Comparison of ENCODE assay signal across 8 cellular contexts in the genomic region with DNA sequence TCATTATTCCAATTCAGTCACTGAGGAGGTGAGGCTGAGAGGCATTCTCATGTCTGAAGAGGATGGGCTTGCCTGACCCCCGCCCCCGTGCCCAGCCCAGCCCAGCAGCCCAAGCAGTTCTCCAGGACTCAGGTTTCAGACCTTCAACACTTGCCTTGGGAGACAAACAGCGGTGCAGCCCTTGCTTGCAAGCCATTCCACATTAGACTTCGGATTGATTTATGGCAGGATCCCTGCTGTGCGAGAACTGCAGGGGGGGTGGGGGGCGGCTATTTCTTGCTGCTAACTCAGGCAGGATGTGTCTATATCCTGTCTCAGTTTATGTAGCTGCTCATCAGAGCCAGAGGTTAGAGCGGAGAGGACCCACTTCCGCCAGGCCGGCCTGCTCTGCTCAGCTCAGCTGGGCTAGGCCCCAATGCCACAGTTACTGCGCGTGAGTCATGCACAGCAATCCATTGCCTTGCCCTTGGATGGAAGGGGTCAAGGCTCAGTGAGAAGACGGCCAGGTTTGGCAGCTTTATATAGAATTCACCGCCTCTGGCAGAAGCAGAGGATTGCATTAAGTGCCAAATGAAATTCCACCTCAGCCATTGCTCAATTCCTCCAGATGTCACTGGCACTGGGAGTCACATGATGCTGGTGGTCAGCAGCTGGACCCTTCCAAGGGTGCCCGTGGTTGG. TPM values are rescaled to one million over a fixed set of nuclear protein-coding genes. Genes with fewer than 3 reads are reported as not detected.
A peak's percentile ranks its signal among the peaks of the same experiment; 100 is the strongest.
DNase-seq lines count a peak whose midpoint lies in the region; ATAC-seq and TF ChIP-seq lines count a peak whose summit lies in the region.

No MANE protein-coding gene starts in this region.

- H3K27ac ChIP-seq in esophagus muscularis mucosa (replicated peaks in 1 of 4) (peak overlapping the region; percentile 94 to 99 (median 96)), thoracic aorta (peak overlapping the region; percentile 91 to 98)

- no peaks in the 10 kb centered on the region for H3K9me3 Mint-ChIP-seq in nephron progenitor cell

- peak; percentile 26 for TF ChIP-seq EP300 in esophagus muscularis mucosa (IDR thresholded peaks at IDR 0.05)

- H3K4me3 ChIP-seq in esophagus muscularis mucosa, result peak overlapping the region; percentile 69 to 90 (median 79)
- peak overlapping the region; percentile 82 for H3K4me3 ChIP-seq in thoracic aorta

- H3K9me3 ChIP-seq in esophagus muscularis mucosa (no peaks in the 10 kb centered on the region), thoracic aorta (no peaks in the 10 kb centered on the region)

- H3K4me1 ChIP-seq in esophagus muscularis mucosa, result peaks cover 73 to 79% (median 74%) of the 10 kb centered on the region in 4 donors
- H3K4me1 ChIP-seq in thoracic aorta (ENCODE audit: control insufficient read depth in 1 of 2, low read depth in 2 of 2), result peaks cover 27 to 70% of the 10 kb centered on the region in 2 donors

- H3K4me1 Mint-ChIP-seq in nephron progenitor cell, result peaks cover 87% of the 10 kb centered on the region

- DNase-seq in NCI-H2227 (lab: John Stamatoyannopoulos, UW; ENCODE audit: unreplicated experiment), result peak; percentile 73
- DNase-seq in activated T-cell treated with anti-CD3 and anti-CD28 coated beads for 48 hours (ENCODE audit: low read depth), result peak; percentile 65
- peak; percentile 95 for DNase-seq in esophagus muscularis mucosa (ENCODE audit: extremely low spot score)
- peak; percentile 82 for DNase-seq in nephron progenitor cell
- DNase-seq in thoracic aorta (ENCODE audit: low spot score), result peak; percentile 61

- WGBS in esophagus muscularis mucosa, result 4% methylated on average over 14 of the region's 14 CpGs

- peak in 1 of 3 experiments; percentile 17 for TF ChIP-seq CTCF in esophagus muscularis mucosa (IDR thresholded peaks at IDR 0.05)
- no peak for TF ChIP-seq CTCF in nephron progenitor cell (IDR thresholded peaks at IDR 0.05)
- peak; percentile 7 for TF ChIP-seq CTCF in thoracic aorta (IDR thresholded peaks at IDR 0.05)

- H3K27me3 ChIP-seq in esophagus muscularis mucosa, result no peaks in the 10 kb centered on the region
- no peaks in the 10 kb centered on the region for H3K27me3 ChIP-seq in thoracic aorta (replicated peaks; ENCODE audit: insufficient read depth)

- peaks cover 7% of the 10 kb centered on the region for H3K36me3 Mint-ChIP-seq in nephron progenitor cell (ENCODE audit: low read depth)

- no peak for TF ChIP-seq POLR2A in esophagus muscularis mucosa (IDR thresholded peaks at IDR 0.05; ENCODE audit: low read depth)

- H3K27me3 Mint-ChIP-seq in nephron progenitor cell (ENCODE audit: low read depth, poor library complexity), result no peaks in the 10 kb centered on the region

- peak overlapping the region; percentile 100 for H3K27ac Mint-ChIP-seq in nephron progenitor cell

- H3K36me3 ChIP-seq in esophagus muscularis mucosa (peaks cover 0 to 9% (median 3%) of the 10 kb centered on the region in 4 donors), thoracic aorta (no peaks in the 10 kb centered on the region)

- peak overlapping the region; percentile 96 for H3K4me3 Mint-ChIP-seq in nephron progenitor cell

- ATAC-seq in GM18499 (IDR thresholded peaks at IDR 0.05; ENCODE audit: insufficient read depth, unreplicated experiment), result peak; percentile 53
- peak; percentile 63 for ATAC-seq in HG02759 (IDR thresholded peaks at IDR 0.05; ENCODE audit: unreplicated experiment)
- ATAC-seq in thoracic aorta (ENCODE audit: insufficient number of reproducible peaks, low FRiP score, low read depth), result peak; percentile 71
- no peak for ATAC-seq in SK-N-SH treated with all-trans-retinoic acid at 6 μM for 48 hours

- intact Hi-C loops in esophagus muscularis mucosa (cut with DNase I), result loop anchor here (10.0 kb wide), 1 partner anchor 117 kb away; no protein-coding TSS in a partner anchor

TF ChIP-seq in SK-N-SH treated with all-trans-retinoic acid at 6 μM for 48 hours, 23 proteins besides CTCF, POLR2A, EP300 and RAD21:
- TF ChIP-seq ZNF565 (CRISPR knock-in tag; conservative IDR thresholded peaks at IDR 0.05; ENCODE audit: low read depth) (no peak), SNAI2 (CRISPR knock-in tag; IDR thresholded peaks at IDR 0.05) (no peak), ZFP3 (CRISPR knock-in tag; IDR thresholded peaks at IDR 0.05) (no peak), RARB (CRISPR knock-in tag; IDR thresholded peaks at IDR 0.05) (no peak), ZFP30 (CRISPR knock-in tag; IDR thresholded peaks at IDR 0.05) (no peak), ISL1 (CRISPR knock-in tag; IDR thresholded peaks at IDR 0.05) (no peak), ESRRG (CRISPR knock-in tag; IDR thresholded peaks at IDR 0.05) (no peak), ZNF8 (CRISPR knock-in tag; IDR thresholded peaks at IDR 0.05) (no peak), PPARA (CRISPR knock-in tag; IDR thresholded peaks at IDR 0.05; ENCODE audit: borderline replicate concordance) (no peak), ZNF70 (CRISPR knock-in tag; IDR thresholded peaks at IDR 0.05) (no peak), OSR1 (CRISPR knock-in tag; IDR thresholded peaks at IDR 0.05) (no peak), ZC3H10 (CRISPR knock-in tag; IDR thresholded peaks at IDR 0.05) (no peak), GLIS3 (CRISPR knock-in tag; IDR thresholded peaks at IDR 0.05) (no peak), TCF4 (CRISPR knock-in tag; IDR thresholded peaks at IDR 0.05; ENCODE audit: borderline replicate concordance) (no peak)
- TF ChIP-seq, protein P1, sequence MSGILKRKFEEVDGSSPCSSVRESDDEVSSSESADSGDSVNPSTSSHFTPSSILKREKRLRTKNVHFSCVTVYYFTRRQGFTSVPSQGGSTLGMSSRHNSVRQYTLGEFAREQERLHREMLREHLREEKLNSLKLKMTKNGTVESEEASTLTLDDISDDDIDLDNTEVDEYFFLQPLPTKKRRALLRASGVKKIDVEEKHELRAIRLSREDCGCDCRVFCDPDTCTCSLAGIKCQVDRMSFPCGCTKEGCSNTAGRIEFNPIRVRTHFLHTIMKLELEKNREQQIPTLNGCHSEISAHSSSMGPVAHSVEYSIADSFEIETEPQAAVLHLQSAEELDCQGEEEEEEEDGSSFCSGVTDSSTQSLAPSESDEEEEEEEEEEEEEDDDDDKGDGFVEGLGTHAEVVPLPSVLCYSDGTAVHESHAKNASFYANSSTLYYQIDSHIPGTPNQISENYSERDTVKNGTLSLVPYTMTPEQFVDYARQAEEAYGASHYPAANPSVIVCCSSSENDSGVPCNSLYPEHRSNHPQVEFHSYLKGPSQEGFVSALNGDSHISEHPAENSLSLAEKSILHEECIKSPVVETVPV (CRISPR knock-in tag; IDR thresholded peaks at IDR 0.05), result no peak
- TF ChIP-seq, protein P2, sequence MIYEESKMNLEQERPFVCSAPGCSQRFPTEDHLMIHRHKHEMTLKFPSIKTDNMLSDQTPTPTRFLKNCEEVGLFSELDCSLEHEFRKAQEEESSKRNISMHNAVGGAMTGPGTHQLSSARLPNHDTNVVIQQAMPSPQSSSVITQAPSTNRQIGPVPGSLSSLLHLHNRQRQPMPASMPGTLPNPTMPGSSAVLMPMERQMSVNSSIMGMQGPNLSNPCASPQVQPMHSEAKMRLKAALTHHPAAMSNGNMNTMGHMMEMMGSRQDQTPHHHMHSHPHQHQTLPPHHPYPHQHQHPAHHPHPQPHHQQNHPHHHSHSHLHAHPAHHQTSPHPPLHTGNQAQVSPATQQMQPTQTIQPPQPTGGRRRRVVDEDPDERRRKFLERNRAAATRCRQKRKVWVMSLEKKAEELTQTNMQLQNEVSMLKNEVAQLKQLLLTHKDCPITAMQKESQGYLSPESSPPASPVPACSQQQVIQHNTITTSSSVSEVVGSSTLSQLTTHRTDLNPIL (CRISPR knock-in tag; IDR thresholded peaks at IDR 0.05; ENCODE audit: low read depth), result no peak
- TF ChIP-seq, protein P3, sequence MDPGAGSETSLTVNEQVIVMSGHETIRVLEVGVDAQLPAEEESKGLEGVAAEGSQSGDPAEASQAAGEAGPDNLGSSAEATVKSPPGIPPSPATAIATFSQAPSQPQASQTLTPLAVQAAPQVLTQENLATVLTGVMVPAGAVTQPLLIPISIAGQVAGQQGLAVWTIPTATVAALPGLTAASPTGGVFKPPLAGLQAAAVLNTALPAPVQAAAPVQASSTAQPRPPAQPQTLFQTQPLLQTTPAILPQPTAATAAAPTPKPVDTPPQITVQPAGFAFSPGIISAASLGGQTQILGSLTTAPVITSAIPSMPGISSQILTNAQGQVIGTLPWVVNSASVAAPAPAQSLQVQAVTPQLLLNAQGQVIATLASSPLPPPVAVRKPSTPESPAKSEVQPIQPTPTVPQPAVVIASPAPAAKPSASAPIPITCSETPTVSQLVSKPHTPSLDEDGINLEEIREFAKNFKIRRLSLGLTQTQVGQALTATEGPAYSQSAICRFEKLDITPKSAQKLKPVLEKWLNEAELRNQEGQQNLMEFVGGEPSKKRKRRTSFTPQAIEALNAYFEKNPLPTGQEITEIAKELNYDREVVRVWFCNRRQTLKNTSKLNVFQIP (CRISPR knock-in tag; IDR thresholded peaks at IDR 0.05; ENCODE audit: borderline replicate concordance, low read depth), result no peak
- TF ChIP-seq, protein P4, sequence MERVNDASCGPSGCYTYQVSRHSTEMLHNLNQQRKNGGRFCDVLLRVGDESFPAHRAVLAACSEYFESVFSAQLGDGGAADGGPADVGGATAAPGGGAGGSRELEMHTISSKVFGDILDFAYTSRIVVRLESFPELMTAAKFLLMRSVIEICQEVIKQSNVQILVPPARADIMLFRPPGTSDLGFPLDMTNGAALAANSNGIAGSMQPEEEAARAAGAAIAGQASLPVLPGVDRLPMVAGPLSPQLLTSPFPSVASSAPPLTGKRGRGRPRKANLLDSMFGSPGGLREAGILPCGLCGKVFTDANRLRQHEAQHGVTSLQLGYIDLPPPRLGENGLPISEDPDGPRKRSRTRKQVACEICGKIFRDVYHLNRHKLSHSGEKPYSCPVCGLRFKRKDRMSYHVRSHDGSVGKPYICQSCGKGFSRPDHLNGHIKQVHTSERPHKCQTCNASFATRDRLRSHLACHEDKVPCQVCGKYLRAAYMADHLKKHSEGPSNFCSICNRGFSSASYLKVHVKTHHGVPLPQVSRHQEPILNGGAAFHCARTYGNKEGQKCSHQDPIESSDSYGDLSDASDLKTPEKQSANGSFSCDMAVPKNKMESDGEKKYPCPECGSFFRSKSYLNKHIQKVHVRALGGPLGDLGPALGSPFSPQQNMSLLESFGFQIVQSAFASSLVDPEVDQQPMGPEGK (CRISPR knock-in tag; IDR thresholded peaks at IDR 0.05; ENCODE audit: borderline replicate concordance), result no peak

RNA-seq across cellular contexts. Expression of a gene that starts 1.8 kb away (rescaled TPM):
- total RNA-seq in esophagus muscularis mucosa (100 to 1,000 TPM; 119 to 197 (median 167) TPM), thoracic aorta (100 to 1,000 TPM; 123 to 185 TPM)
